ENCODE assay signal across 26 cellular contexts in the genomic region with DNA sequence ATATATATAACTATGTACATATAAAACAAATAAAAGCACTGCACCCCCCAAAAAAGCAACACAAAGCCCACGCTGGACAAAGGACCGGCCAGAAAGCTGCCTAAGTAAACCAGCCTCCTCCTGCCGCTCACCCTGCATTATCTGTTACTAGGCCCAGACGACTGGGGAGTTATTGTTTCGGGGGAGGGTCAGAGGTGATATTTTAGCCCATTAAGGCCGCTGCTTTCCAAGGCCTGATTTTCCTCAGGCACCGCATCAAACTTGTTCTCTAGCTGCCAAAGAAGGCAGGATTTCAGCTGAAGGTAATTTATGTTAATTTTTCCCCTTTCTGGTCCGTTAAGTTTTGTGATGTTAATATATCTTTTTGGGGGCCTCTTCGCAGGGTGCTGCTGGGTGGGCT.
"Had no signal": no experiment of that assay in that cellular context is flagged by ENCODE, and none has a peak within 500 bp of the region (broad histone marks: within the 10 kb centered on the region; RNA-seq: fewer than 3 reads in every experiment).

No MANE protein-coding gene starts in this region.

- H3K36me3 Mint-ChIP-seq: activated naive CD8-positive, alpha-beta T cell treated with anti-CD3 and anti-CD28 coated beads for 36 hours; mesothelial cell of epicardium; naive thymus-derived CD8-positive, alpha-beta T cell had no signal

- H3K9me3 Mint-ChIP-seq: activated naive CD8-positive, alpha-beta T cell treated with anti-CD3 and anti-CD28 coated beads for 36 hours; activated T-cell treated with anti-CD3 and anti-CD28 coated beads, Interleukin-2, amount 50 U/mL, for 4 hours; mesothelial cell of epicardium; naive thymus-derived CD8-positive, alpha-beta T cell had no signal

- H3K4me3 ChIP-seq: breast epithelium, colonic mucosa, dorsolateral prefrontal cortex, esophagus squamous epithelium, gastrocnemius medialis, heart left ventricle, left lung, lung, sigmoid colon, testis had no signal

- H3K4me1 Mint-ChIP-seq: activated naive CD8-positive, alpha-beta T cell treated with anti-CD3 and anti-CD28 coated beads for 36 hours; naive thymus-derived CD8-positive, alpha-beta T cell had no signal

- H3K9me3 ChIP-seq: breast epithelium, colonic mucosa, esophagus squamous epithelium, gastrocnemius medialis, heart left ventricle, left lung, sigmoid colon, testis had no signal

- H3K36me3 ChIP-seq: breast epithelium, colonic mucosa, esophagus squamous epithelium, gastrocnemius medialis, heart left ventricle, left lung, sigmoid colon had no signal

- DNase-seq: activated CD4-positive, alpha-beta T cell treated with anti-CD3 and anti-CD28 coated beads for 4 hours; activated CD4-positive, alpha-beta T cell treated with anti-CD3 and anti-CD28 coated beads, Interleukin-2, amount 50 U/mL, for 48 hours; activated CD4-positive, CD25-positive, alpha-beta regulatory T cell; activated CD8-positive, alpha-beta memory T cell treated with anti-CD3 and anti-CD28 coated beads, Interleukin-2, amount 50 U/mL, for 48 hours; activated naive CD4-positive, alpha-beta T cell treated with Interleukin-2 at 50 U/mL for 16 hours; activated naive CD8-positive, alpha-beta T cell treated with anti-CD3 and anti-CD28 coated beads for 36 hours; activated T-cell treated with anti-CD3 and anti-CD28 coated beads, Interleukin-2, amount 50 U/mL, for 4 hours; colonic mucosa; dorsolateral prefrontal cortex; esophagus squamous epithelium; gastrocnemius medialis; heart left ventricle; kidney; left lung; naive thymus-derived CD8-positive, alpha-beta T cell; nucleus accumbens; sigmoid colon; stimulated activated CD4-positive, alpha-beta T cell treated with anti-CD3 and anti-CD28 coated beads, Interleukin-4, amount 100 ng/mL, for 1 hour; stimulated activated naive CD4-positive, alpha-beta T cell; SW 1271; T-helper 17 cell; testis; trophoblast cell had no signal

- H3K4me3 Mint-ChIP-seq: activated naive CD8-positive, alpha-beta T cell treated with anti-CD3 and anti-CD28 coated beads for 36 hours; activated T-cell treated with anti-CD3 and anti-CD28 coated beads, Interleukin-2, amount 50 U/mL, for 4 hours; mesothelial cell of epicardium; naive thymus-derived CD8-positive, alpha-beta T cell; T-helper 17 cell had no signal

- H3K27ac ChIP-seq: breast epithelium, colonic mucosa, dorsolateral prefrontal cortex, esophagus squamous epithelium, gastrocnemius medialis, heart left ventricle, left lung, sigmoid colon, testis had no signal

- H3K27me3 ChIP-seq: breast epithelium, colonic mucosa, dorsolateral prefrontal cortex, esophagus squamous epithelium, gastrocnemius medialis, heart left ventricle, left lung, sigmoid colon, testis had no signal

- H3K4me1 ChIP-seq: breast epithelium, colonic mucosa, esophagus squamous epithelium, gastrocnemius medialis, left lung, sigmoid colon had no signal

- ATAC-seq: activated T-cell treated with anti-CD3 and anti-CD28 coated beads, Interleukin-2, amount 50 U/mL, for 4 hours; gastrocnemius medialis; heart left ventricle; left lung; naive thymus-derived CD8-positive, alpha-beta T cell; T-helper 17 cell had no signal

- H3K27ac Mint-ChIP-seq: activated naive CD8-positive, alpha-beta T cell treated with anti-CD3 and anti-CD28 coated beads for 36 hours; naive thymus-derived CD8-positive, alpha-beta T cell; T-helper 17 cell had no signal
